ENCODE assay signal across 2 cellular contexts in the genomic region with DNA sequence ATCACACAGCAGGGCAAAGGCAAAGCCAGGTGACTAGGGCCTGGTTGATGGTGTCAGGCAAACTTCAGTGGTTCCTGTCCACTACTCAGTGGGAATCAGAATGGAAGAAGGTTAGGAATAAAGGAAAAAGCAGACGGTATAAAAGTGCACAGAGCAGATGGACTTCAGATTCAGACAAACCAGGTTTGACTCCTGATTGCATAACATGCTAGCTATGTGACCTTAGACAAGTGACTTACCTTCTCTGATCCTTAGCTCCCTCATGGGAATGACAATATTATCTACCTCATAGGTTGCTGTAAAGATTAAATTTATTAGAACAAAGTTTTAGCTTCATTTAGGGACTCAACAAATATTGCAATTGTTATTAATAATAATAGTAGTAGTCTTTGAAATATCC.
A peak's percentile ranks its signal among the peaks of the same experiment; 100 is the strongest.
TF ChIP-seq lines count a peak whose summit lies in the region.

No MANE protein-coding gene starts in this region.

TF ChIP-seq in A549, 52 proteins besides CTCF, POLR2A, EP300 and RAD21:
- TF ChIP-seq CEBPB (IDR thresholded peaks at IDR 0.05), result peak in 1 of 2 experiments; percentile 59; a peak in 2 of 4 replicates
- TF ChIP-seq, protein P1, sequence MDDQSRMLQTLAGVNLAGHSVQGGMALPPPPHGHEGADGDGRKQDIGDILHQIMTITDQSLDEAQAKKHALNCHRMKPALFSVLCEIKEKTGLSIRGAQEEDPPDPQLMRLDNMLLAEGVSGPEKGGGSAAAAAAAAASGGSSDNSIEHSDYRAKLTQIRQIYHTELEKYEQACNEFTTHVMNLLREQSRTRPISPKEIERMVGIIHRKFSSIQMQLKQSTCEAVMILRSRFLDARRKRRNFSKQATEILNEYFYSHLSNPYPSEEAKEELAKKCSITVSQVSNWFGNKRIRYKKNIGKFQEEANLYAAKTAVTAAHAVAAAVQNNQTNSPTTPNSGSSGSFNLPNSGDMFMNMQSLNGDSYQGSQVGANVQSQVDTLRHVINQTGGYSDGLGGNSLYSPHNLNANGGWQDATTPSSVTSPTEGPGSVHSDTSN (IDR thresholded peaks at IDR 0.05), result no peak
- TF ChIP-seq ZFP36 (IDR thresholded peaks at IDR 0.05; ENCODE audit: borderline replicate concordance, partially characterized antibody), result peak; percentile 3

TF ChIP-seq in HepG2, 621 proteins besides CTCF, POLR2A, EP300 and RAD21 (continues in another document):
- TF ChIP-seq SAP130 (CRISPR knock-in tag; IDR thresholded peaks at IDR 0.05; ENCODE audit: low read depth) (0 out of 2 replicates have a peak, but pooled peaks have one; percentile 6), ZNF556 (CRISPR knock-in tag; IDR thresholded peaks at IDR 0.05; ENCODE audit: borderline replicate concordance) (no peak), SPEN (CRISPR knock-in tag; IDR thresholded peaks at IDR 0.05; ENCODE audit: low read depth) (no peak), RAD51 (IDR thresholded peaks at IDR 0.05; ENCODE audit: borderline replicate concordance) (no peak), RCOR2 (CRISPR knock-in tag; IDR thresholded peaks at IDR 0.05) (peak; percentile 83; the same call in 1 of the 2 replicates), ZNF382 (CRISPR knock-in tag; IDR thresholded peaks at IDR 0.05; ENCODE audit: borderline replicate concordance) (no peak), MIER2 (CRISPR knock-in tag; IDR thresholded peaks at IDR 0.05) (0 out of 2 replicates have a peak, but pooled peaks have one; percentile 11), ZNF614 (CRISPR knock-in tag; IDR thresholded peaks at IDR 0.05; ENCODE audit: borderline replicate concordance) (0 out of 2 replicates have a peak, but pooled peaks have one; percentile 5), ASH2L (IDR thresholded peaks at IDR 0.05; ENCODE audit: insufficient read length, low read depth, low read length) (no peak), CEBPB (IDR thresholded peaks at IDR 0.05; ENCODE audit: borderline replicate concordance, low read depth, low read length) (peak; percentile 48; the same call in 1 of the 2 replicates), ZNF616 (CRISPR knock-in tag; IDR thresholded peaks at IDR 0.05; ENCODE audit: low read depth) (no peak), SIX4 (CRISPR knock-in tag; IDR thresholded peaks at IDR 0.05) (no peak), NR1H2 (CRISPR knock-in tag; IDR thresholded peaks at IDR 0.05; ENCODE audit: borderline replicate concordance, low read depth) (no peak), ZFP36 (IDR thresholded peaks at IDR 0.05; ENCODE audit: borderline replicate concordance, low read depth, low read length, partially characterized antibody) (peak; percentile 23), ZNF7 (CRISPR knock-in tag; IDR thresholded peaks at IDR 0.05) (peak; percentile 99), ZNF672 (CRISPR knock-in tag; IDR thresholded peaks at IDR 0.05) (no peak), ZNF629 (CRISPR knock-in tag; conservative IDR thresholded peaks at IDR 0.05) (0 out of 2 replicates have a peak, but pooled peaks have one; percentile 4), FOSL2 (CRISPR knock-in tag; IDR thresholded peaks at IDR 0.05) (no peak), ZNF12 (CRISPR knock-in tag; IDR thresholded peaks at IDR 0.05) (no peak), ZNF510 (CRISPR knock-in tag; IDR thresholded peaks at IDR 0.05; ENCODE audit: low read depth) (0 out of 2 replicates have a peak, but pooled peaks have one; percentile 13), ZSCAN9 (CRISPR knock-in tag; IDR thresholded peaks at IDR 0.05; ENCODE audit: borderline replicate concordance) (no peak), JUNB (CRISPR knock-in tag; IDR thresholded peaks at IDR 0.05; ENCODE audit: borderline replicate concordance) (no peak)
- TF ChIP-seq, protein P2, sequence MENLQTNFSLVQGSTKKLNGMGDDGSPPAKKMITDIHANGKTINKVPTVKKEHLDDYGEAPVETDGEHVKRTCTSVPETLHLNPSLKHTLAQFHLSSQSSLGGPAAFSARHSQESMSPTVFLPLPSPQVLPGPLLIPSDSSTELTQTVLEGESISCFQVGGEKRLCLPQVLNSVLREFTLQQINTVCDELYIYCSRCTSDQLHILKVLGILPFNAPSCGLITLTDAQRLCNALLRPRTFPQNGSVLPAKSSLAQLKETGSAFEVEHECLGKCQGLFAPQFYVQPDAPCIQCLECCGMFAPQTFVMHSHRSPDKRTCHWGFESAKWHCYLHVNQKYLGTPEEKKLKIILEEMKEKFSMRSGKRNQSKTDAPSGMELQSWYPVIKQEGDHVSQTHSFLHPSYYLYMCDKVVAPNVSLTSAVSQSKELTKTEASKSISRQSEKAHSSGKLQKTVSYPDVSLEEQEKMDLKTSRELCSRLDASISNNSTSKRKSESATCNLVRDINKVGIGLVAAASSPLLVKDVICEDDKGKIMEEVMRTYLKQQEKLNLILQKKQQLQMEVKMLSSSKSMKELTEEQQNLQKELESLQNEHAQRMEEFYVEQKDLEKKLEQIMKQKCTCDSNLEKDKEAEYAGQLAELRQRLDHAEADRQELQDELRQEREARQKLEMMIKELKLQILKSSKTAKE (CRISPR knock-in tag; IDR thresholded peaks at IDR 0.05; ENCODE audit: borderline replicate concordance), result no peak
- TF ChIP-seq, protein P3, sequence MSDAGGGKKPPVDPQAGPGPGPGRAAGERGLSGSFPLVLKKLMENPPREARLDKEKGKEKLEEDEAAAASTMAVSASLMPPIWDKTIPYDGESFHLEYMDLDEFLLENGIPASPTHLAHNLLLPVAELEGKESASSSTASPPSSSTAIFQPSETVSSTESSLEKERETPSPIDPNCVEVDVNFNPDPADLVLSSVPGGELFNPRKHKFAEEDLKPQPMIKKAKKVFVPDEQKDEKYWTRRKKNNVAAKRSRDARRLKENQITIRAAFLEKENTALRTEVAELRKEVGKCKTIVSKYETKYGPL (CRISPR knock-in tag; IDR thresholded peaks at IDR 0.05), result peak; percentile 79; the same call in 1 of the 2 replicates
- TF ChIP-seq, protein P4, sequence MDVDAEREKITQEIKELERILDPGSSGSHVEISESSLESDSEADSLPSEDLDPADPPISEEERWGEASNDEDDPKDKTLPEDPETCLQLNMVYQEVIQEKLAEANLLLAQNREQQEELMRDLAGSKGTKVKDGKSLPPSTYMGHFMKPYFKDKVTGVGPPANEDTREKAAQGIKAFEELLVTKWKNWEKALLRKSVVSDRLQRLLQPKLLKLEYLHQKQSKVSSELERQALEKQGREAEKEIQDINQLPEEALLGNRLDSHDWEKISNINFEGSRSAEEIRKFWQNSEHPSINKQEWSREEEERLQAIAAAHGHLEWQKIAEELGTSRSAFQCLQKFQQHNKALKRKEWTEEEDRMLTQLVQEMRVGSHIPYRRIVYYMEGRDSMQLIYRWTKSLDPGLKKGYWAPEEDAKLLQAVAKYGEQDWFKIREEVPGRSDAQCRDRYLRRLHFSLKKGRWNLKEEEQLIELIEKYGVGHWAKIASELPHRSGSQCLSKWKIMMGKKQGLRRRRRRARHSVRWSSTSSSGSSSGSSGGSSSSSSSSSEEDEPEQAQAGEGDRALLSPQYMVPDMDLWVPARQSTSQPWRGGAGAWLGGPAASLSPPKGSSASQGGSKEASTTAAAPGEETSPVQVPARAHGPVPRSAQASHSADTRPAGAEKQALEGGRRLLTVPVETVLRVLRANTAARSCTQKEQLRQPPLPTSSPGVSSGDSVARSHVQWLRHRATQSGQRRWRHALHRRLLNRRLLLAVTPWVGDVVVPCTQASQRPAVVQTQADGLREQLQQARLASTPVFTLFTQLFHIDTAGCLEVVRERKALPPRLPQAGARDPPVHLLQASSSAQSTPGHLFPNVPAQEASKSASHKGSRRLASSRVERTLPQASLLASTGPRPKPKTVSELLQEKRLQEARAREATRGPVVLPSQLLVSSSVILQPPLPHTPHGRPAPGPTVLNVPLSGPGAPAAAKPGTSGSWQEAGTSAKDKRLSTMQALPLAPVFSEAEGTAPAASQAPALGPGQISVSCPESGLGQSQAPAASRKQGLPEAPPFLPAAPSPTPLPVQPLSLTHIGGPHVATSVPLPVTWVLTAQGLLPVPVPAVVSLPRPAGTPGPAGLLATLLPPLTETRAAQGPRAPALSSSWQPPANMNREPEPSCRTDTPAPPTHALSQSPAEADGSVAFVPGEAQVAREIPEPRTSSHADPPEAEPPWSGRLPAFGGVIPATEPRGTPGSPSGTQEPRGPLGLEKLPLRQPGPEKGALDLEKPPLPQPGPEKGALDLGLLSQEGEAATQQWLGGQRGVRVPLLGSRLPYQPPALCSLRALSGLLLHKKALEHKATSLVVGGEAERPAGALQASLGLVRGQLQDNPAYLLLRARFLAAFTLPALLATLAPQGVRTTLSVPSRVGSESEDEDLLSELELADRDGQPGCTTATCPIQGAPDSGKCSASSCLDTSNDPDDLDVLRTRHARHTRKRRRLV (CRISPR knock-in tag; IDR thresholded peaks at IDR 0.05), result no peak
- TF ChIP-seq, protein P5, sequence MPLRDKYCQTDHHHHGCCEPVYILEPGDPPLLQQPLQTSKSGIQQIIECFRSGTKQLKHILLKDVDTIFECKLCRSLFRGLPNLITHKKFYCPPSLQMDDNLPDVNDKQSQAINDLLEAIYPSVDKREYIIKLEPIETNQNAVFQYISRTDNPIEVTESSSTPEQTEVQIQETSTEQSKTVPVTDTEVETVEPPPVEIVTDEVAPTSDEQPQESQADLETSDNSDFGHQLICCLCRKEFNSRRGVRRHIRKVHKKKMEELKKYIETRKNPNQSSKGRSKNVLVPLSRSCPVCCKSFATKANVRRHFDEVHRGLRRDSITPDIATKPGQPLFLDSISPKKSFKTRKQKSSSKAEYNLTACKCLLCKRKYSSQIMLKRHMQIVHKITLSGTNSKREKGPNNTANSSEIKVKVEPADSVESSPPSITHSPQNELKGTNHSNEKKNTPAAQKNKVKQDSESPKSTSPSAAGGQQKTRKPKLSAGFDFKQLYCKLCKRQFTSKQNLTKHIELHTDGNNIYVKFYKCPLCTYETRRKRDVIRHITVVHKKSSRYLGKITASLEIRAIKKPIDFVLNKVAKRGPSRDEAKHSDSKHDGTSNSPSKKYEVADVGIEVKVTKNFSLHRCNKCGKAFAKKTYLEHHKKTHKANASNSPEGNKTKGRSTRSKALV (CRISPR knock-in tag; IDR thresholded peaks at IDR 0.05), result no peak
- TF ChIP-seq, protein P6, sequence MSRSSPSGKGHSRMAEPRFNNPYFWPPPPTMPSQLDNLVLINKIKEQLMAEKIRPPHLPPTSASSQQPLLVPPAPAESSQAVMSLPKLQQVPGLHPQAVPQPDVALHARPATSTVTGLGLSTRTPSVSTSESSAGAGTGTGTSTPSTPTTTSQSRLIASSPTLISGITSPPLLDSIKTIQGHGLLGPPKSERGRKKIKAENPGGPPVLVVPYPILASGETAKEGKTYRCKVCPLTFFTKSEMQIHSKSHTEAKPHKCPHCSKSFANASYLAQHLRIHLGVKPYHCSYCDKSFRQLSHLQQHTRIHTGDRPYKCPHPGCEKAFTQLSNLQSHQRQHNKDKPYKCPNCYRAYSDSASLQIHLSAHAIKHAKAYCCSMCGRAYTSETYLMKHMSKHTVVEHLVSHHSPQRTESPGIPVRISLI (CRISPR knock-in tag; IDR thresholded peaks at IDR 0.05; ENCODE audit: borderline replicate concordance), result 0 out of 2 replicates have a peak, but pooled peaks have one; percentile 0
- TF ChIP-seq, protein P7, sequence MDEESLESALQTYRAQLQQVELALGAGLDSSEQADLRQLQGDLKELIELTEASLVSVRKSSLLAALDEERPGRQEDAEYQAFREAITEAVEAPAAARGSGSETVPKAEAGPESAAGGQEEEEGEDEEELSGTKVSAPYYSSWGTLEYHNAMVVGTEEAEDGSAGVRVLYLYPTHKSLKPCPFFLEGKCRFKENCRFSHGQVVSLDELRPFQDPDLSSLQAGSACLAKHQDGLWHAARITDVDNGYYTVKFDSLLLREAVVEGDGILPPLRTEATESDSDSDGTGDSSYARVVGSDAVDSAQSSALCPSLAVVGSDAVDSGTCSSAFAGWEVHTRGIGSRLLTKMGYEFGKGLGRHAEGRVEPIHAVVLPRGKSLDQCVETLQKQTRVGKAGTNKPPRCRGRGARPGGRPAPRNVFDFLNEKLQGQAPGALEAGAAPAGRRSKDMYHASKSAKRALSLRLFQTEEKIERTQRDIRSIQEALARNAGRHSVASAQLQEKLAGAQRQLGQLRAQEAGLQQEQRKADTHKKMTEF (CRISPR knock-in tag; IDR thresholded peaks at IDR 0.05), result no peak
- TF ChIP-seq, protein P8, sequence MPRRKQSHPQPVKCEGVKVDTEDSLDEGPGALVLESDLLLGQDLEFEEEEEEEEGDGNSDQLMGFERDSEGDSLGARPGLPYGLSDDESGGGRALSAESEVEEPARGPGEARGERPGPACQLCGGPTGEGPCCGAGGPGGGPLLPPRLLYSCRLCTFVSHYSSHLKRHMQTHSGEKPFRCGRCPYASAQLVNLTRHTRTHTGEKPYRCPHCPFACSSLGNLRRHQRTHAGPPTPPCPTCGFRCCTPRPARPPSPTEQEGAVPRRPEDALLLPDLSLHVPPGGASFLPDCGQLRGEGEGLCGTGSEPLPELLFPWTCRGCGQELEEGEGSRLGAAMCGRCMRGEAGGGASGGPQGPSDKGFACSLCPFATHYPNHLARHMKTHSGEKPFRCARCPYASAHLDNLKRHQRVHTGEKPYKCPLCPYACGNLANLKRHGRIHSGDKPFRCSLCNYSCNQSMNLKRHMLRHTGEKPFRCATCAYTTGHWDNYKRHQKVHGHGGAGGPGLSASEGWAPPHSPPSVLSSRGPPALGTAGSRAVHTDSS (CRISPR knock-in tag; conservative IDR thresholded peaks at IDR 0.05), result no peak
- TF ChIP-seq, protein P9, sequence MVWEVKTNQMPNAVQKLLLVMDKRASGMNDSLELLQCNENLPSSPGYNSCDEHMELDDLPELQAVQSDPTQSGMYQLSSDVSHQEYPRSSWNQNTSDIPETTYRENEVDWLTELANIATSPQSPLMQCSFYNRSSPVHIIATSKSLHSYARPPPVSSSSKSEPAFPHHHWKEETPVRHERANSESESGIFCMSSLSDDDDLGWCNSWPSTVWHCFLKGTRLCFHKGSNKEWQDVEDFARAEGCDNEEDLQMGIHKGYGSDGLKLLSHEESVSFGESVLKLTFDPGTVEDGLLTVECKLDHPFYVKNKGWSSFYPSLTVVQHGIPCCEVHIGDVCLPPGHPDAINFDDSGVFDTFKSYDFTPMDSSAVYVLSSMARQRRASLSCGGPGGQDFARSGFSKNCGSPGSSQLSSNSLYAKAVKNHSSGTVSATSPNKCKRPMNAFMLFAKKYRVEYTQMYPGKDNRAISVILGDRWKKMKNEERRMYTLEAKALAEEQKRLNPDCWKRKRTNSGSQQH (CRISPR knock-in tag; IDR thresholded peaks at IDR 0.05; ENCODE audit: low read depth), result 0 out of 2 replicates have a peak, but pooled peaks have one; percentile 52
- TF ChIP-seq, protein P10, sequence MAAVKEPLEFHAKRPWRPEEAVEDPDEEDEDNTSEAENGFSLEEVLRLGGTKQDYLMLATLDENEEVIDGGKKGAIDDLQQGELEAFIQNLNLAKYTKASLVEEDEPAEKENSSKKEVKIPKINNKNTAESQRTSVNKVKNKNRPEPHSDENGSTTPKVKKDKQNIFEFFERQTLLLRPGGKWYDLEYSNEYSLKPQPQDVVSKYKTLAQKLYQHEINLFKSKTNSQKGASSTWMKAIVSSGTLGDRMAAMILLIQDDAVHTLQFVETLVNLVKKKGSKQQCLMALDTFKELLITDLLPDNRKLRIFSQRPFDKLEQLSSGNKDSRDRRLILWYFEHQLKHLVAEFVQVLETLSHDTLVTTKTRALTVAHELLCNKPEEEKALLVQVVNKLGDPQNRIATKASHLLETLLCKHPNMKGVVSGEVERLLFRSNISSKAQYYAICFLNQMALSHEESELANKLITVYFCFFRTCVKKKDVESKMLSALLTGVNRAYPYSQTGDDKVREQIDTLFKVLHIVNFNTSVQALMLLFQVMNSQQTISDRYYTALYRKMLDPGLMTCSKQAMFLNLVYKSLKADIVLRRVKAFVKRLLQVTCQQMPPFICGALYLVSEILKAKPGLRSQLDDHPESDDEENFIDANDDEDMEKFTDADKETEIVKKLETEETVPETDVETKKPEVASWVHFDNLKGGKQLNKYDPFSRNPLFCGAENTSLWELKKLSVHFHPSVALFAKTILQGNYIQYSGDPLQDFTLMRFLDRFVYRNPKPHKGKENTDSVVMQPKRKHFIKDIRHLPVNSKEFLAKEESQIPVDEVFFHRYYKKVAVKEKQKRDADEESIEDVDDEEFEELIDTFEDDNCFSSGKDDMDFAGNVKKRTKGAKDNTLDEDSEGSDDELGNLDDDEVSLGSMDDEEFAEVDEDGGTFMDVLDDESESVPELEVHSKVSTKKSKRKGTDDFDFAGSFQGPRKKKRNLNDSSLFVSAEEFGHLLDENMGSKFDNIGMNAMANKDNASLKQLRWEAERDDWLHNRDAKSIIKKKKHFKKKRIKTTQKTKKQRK (IDR thresholded peaks at IDR 0.05; ENCODE audit: low read length), result no peak
